8 cellular contexts compared by ENCODE assay signal in genomic region chr4:170026253-170026991, GRCh38. TPM values are rescaled to one million over a fixed set of nuclear protein-coding genes. Genes with fewer than 3 reads are reported as not detected.
DNase-seq lines count a peak whose midpoint lies in the region; TF ChIP-seq lines count a peak whose summit lies in the region.

Gene MFAP3L, minus strand, starts transcription at chr4:170026395. Its CDS starts 20,518 bp downstream, at chr4:170005877.

- intact Hi-C loops in left ventricle myocardium inferior (cut with micrococcal nuclease) (loop anchor here (10.0 kb wide), 1 partner anchor 412 kb away; the partner anchor contains the start of gene NEK1), posterior vena cava (cut with DNase I) (loop anchor here in 1 of 2 donors (10.0 kb wide), 1 partner anchor 272 kb away; the partner anchor contains the start of gene HPF1)

- H3K4me2 ChIP-seq in MM.1S (ENCODE audit: low read depth, low read length), result peak within 1 kb of the TSS; percentile 89

- peaks cover 6% of the 10 kb centered on the region for H3F3A ChIP-seq in MM.1S (ENCODE audit: insufficient read depth, low read length)

- H3K27ac ChIP-seq in MM.1S (ENCODE audit: low read length), result peak within 1 kb of the TSS; percentile 86
- H3K27ac ChIP-seq in left ventricle myocardium inferior (replicated peaks), result peak within 1 kb of the TSS; percentile 93

- H3K36me3 Mint-ChIP-seq in T-helper 1 cell treated with Interleukin-12 subunit alpha and Interleukin-12 subunit beta and Interleukin-4 antibody, amounts not matched to agents 30 μg/mL and 1 μg/mL, for 36 hours (ENCODE audit: low read depth), result no peaks in the 10 kb centered on the region
- H3K36me3 Mint-ChIP-seq in type B pancreatic cell, result no peaks in the 10 kb centered on the region

- no peaks in the 10 kb centered on the region for H3K9me2 ChIP-seq in MM.1S (replicated peaks; ENCODE audit: insufficient read depth, low read length)

- H3K36me3 ChIP-seq in HAP-1 (replicated peaks), result no peaks in the 10 kb centered on the region
- no peaks in the 10 kb centered on the region for H3K36me3 ChIP-seq in MM.1S (replicated peaks; ENCODE audit: insufficient read depth, low read length)
- H3K36me3 ChIP-seq in left ventricle myocardium inferior, result no peaks in the 10 kb centered on the region

- in situ Hi-C loops in HAP-1 (cut with MboI; ENCODE audit: low sequenced_read_pairs), result loop anchor here (25.0 kb wide), 1 partner anchor 414 kb away; the partner anchor contains the start of genes CLCN3 and NEK1

- peaks cover 69% of the 10 kb centered on the region for H3K27me3 Mint-ChIP-seq in T-helper 1 cell treated with Interleukin-12 subunit alpha and Interleukin-12 subunit beta and Interleukin-4 antibody, amounts not matched to agents 30 μg/mL and 1 μg/mL, for 36 hours (ENCODE audit: low read depth)
- peaks cover 51% of the 10 kb centered on the region for H3K27me3 Mint-ChIP-seq in type B pancreatic cell

- peak; percentile 73 for DNase-seq in GF-D8 (lab: John Stamatoyannopoulos, UW)
- peak; percentile 81 to 87 for DNase-seq in HAP-1 (ENCODE audit: low spot score in 2 of 2)
- peak; percentile 91 for DNase-seq in MM.1S
- peak in 55 of 56 donors; percentile 9 to 92 (median 80) for DNase-seq in amygdala (lab: John Stamatoyannopoulos, UW)
- peak; percentile 90 for DNase-seq in left ventricle myocardium inferior
- peak; percentile 95 for DNase-seq in posterior vena cava (ENCODE audit: low spot score)
- DNase-seq in type B pancreatic cell (ENCODE audit: extremely low spot score, unreplicated experiment), result peak; percentile 96

- TF ChIP-seq CTCF in MM.1S (IDR thresholded peaks at IDR 0.05; ENCODE audit: low read length), result no peak
- TF ChIP-seq CTCF in left ventricle myocardium inferior (IDR thresholded peaks at IDR 0.05; ENCODE audit: borderline replicate concordance), result peak; percentile 25
- TF ChIP-seq CTCF in type B pancreatic cell (conservative IDR thresholded peaks at IDR 0.05), result no peak

- H3K9ac ChIP-seq in MM.1S (ENCODE audit: low read length), result peak within 1 kb of the TSS; percentile 90

- H2AFZ ChIP-seq in MM.1S (ENCODE audit: low read length), result peak within 1 kb of the TSS; percentile 92

- H3K4me3 ChIP-seq in HAP-1 (peak within 1 kb of the TSS; percentile 76), MM.1S (ENCODE audit: low read length) (peak within 1 kb of the TSS; percentile 89), left ventricle myocardium inferior (peak within 1 kb of the TSS; percentile 99)

- peaks cover 6% of the 10 kb centered on the region for H3K4me1 Mint-ChIP-seq in T-helper 1 cell treated with Interleukin-12 subunit alpha and Interleukin-12 subunit beta and Interleukin-4 antibody, amounts not matched to agents 30 μg/mL and 1 μg/mL, for 36 hours (ENCODE audit: low read depth)
- H3K4me1 Mint-ChIP-seq in type B pancreatic cell (ENCODE audit: unreplicated experiment), result no peaks in the 10 kb centered on the region

- H3K9me3 Mint-ChIP-seq in T-helper 1 cell treated with Interleukin-12 subunit alpha and Interleukin-12 subunit beta and Interleukin-4 antibody, amounts not matched to agents 30 μg/mL and 1 μg/mL, for 36 hours, result no peaks in the 10 kb centered on the region
- H3K9me3 Mint-ChIP-seq in type B pancreatic cell, result no peaks in the 10 kb centered on the region

- H4K20me1 ChIP-seq in MM.1S (ENCODE audit: insufficient read depth, low read length), result no peaks in the 10 kb centered on the region

- H3K4me3 Mint-ChIP-seq in T-helper 1 cell treated with Interleukin-12 subunit alpha and Interleukin-12 subunit beta and Interleukin-4 antibody, amounts not matched to agents 30 μg/mL and 1 μg/mL, for 36 hours, result peak within 1 kb of the TSS; percentile 89
- H3K4me3 Mint-ChIP-seq in type B pancreatic cell, result peak within 1 kb of the TSS; percentile 97

- no peaks in the 10 kb centered on the region for H3K79me2 ChIP-seq in MM.1S (ENCODE audit: low read length)

- peak within 1 kb of the TSS; percentile 78 for H3K27ac Mint-ChIP-seq in T-helper 1 cell treated with Interleukin-12 subunit alpha and Interleukin-12 subunit beta and Interleukin-4 antibody, amounts not matched to agents 30 μg/mL and 1 μg/mL, for 36 hours
- H3K27ac Mint-ChIP-seq in type B pancreatic cell, result peak within 1 kb of the TSS; percentile 96

- no peaks in the 10 kb centered on the region for H3K9me3 ChIP-seq in HAP-1
- no peaks in the 10 kb centered on the region for H3K9me3 ChIP-seq in MM.1S (replicated peaks; ENCODE audit: insufficient read depth, low read length)
- no peaks in the 10 kb centered on the region for H3K9me3 ChIP-seq in left ventricle myocardium inferior (replicated peaks)

- H3K4me1 ChIP-seq in HAP-1 (peaks cover 11% of the 10 kb centered on the region), MM.1S (ENCODE audit: low read length) (peaks cover 3% of the 10 kb centered on the region; the same call in 1 of the 2 replicates), left ventricle myocardium inferior (peaks cover 21% of the 10 kb centered on the region)

- H3K27me3 ChIP-seq in HAP-1 (ENCODE audit: low read depth), result no peaks in the 10 kb centered on the region
- no peaks in the 10 kb centered on the region for H3K27me3 ChIP-seq in MM.1S (replicated peaks; ENCODE audit: insufficient read depth, low read length)
- no peaks in the 10 kb centered on the region for H3K27me3 ChIP-seq in left ventricle myocardium inferior (ENCODE audit: low read depth)

RNA-seq across cellular contexts. Expression of gene MFAP3L, which starts in this region (rescaled TPM):
- 3.1 TPM for total RNA-seq in left ventricle myocardium inferior
- total RNA-seq in posterior vena cava, result 1 to 10 TPM; 3.0 to 5.7 TPM
- total RNA-seq in type B pancreatic cell (ENCODE audit: low replicate concordance), result 7.4 and 10.1 TPM in 2 replicates

Comparison
In these comparisons a context has a peak if more than half of its experiments do, and no peak if none do; other contexts are left out.
1. Peak in every context shown above with its lines: DNase-seq, H3K4me3 ChIP-seq and H3K27ac ChIP-seq.